Comparison of ENCODE assay signal across 22 cellular contexts in the genomic region with DNA sequence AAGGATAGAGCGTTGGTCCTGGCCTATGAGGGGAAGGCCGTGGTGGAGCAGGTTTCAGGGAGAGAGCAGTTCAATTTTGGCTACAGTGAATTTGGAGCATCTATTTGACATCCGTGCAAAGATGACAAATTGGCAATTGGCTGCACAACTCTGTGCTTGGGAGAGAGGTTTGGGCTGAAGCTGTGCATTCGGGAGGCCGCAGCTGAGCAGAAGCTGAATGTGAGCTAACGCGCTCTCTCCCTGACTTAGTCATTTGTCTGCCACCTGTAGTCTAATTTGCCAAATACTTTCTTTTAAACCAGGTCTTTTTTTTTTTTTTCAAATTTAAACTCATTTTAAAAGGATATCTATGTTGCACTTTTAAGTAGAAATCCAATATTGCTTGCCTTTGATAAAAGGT.
"Had no signal": no experiment of that assay in that cellular context is flagged by ENCODE, and none has a peak within 500 bp of the region (broad histone marks: within the 10 kb centered on the region; RNA-seq: fewer than 3 reads in every experiment).

No MANE protein-coding gene starts in this region.

- ATAC-seq: HepG2, SK-N-SH treated with all-trans-retinoic acid at 6 μM for 48 hours had no signal

- H3K4me1 ChIP-seq: SJCRH30 had no signal

- H3K36me3 ChIP-seq: MG63, SJCRH30 had no signal

- DNase-seq: IMR-90, Karpas-422, KG1, MG63, NCI-H1092, NCI-H1105 treated with DMSO at 0.1 percent for 48 hours, NCI-H1417 treated with DMSO at 0.1 percent for 48 hours, NCI-H146, NCI-H187, NCI-H2029, NCI-H2081 treated with DMSO at 0.1 percent for 48 hours, NCI-H2171, NCI-H226, NCI-H510A, NCI-H524 treated with DMSO at 0.1 percent for 48 hours, NCI-H69, NCI-H774, RPMI8226, SHP77 treated with DMSO at 0.1 percent for 48 hours, SJCRH30 had no signal

- H3K27me3 ChIP-seq: MG63 had no signal

- H3K27ac ChIP-seq: SJCRH30 had no signal

- H3K9me3 ChIP-seq: MG63 had no signal

- H3K4me3 ChIP-seq: MG63, SJCRH30 had no signal
